Comparison of ENCODE assay signal across 28 cellular contexts in genomic region chr10:12491491-12491890, GRCh38.
"Had no signal": no experiment of that assay in that cellular context is flagged by ENCODE, and none has a peak within 500 bp of the region (broad histone marks: within the 10 kb centered on the region; RNA-seq: fewer than 3 reads in every experiment).

No MANE protein-coding gene starts in this region.

- H3K27ac ChIP-seq: neutrophil, pancreas, psoas muscle, right lobe of liver, sigmoid colon, stomach, thoracic aorta, thyroid gland, tibial nerve, upper lobe of left lung, vagina had no signal

- H3K27ac Mint-ChIP-seq: natural killer cell treated with Interleukin-12 subunit alpha and Interleukin-12 subunit beta and Interleukin-15 and Interleukin-18, amount 100 ng/mL, for 72 hours; progenitor cell of endocrine pancreas; stimulated activated effector memory CD8-positive, alpha-beta T cell treated with anti-CD3 and anti-CD28 coated beads, Interleukin-12 subunit alpha, Interleukin-12 subunit beta, amount 100 ng/mL, for 72 hours; stimulated activated naive CD8-positive, alpha-beta T cell treated with anti-CD3 and anti-CD28 coated beads, Interleukin-15, Interleukin-2, amounts not matched to agents 100 ng/mL and 50 ng/mL, for 24 hours had no signal

- H3K9me3 ChIP-seq: neutrophil, pancreas, psoas muscle, right lobe of liver, sigmoid colon, stomach, thoracic aorta, thyroid gland, tibial nerve, upper lobe of left lung, vagina had no signal

- H3K27me3 ChIP-seq: pancreas, right lobe of liver, sigmoid colon, stomach, thyroid gland, tibial nerve, upper lobe of left lung, vagina had no signal

- H3K9me3 Mint-ChIP-seq: natural killer cell treated with Interleukin-12 subunit alpha and Interleukin-12 subunit beta and Interleukin-15 and Interleukin-18, amount 100 ng/mL, for 72 hours; neural crest cell; stimulated activated effector memory CD8-positive, alpha-beta T cell treated with anti-CD3 and anti-CD28 coated beads, Interleukin-12 subunit alpha, Interleukin-12 subunit beta, amount 100 ng/mL, for 72 hours; stimulated activated naive B cell treated with anti-CD40 and anti-IgM and Interleukin-4, amounts not matched to agents 10 μg/mL and 1 μg/mL and 100 μg/mL, for 72 hours; stimulated activated naive CD8-positive, alpha-beta T cell treated with anti-CD3 and anti-CD28 coated beads, Interleukin-15, Interleukin-2, amounts not matched to agents 100 ng/mL and 50 ng/mL, for 24 hours had no signal

- H3K4me1 ChIP-seq: psoas muscle, upper lobe of left lung, vagina had no signal

- H3K36me3 Mint-ChIP-seq: natural killer cell treated with Interleukin-12 subunit alpha and Interleukin-12 subunit beta and Interleukin-15 and Interleukin-18, amount 100 ng/mL, for 72 hours had no signal

- H3K27me3 Mint-ChIP-seq: natural killer cell treated with Interleukin-12 subunit alpha and Interleukin-12 subunit beta and Interleukin-15 and Interleukin-18, amount 100 ng/mL, for 72 hours; stimulated activated naive B cell treated with anti-CD40 and anti-IgM and Interleukin-4, amounts not matched to agents 10 μg/mL and 1 μg/mL and 100 μg/mL, for 72 hours; stimulated activated naive CD8-positive, alpha-beta T cell treated with anti-CD3 and anti-CD28 coated beads, Interleukin-15, Interleukin-2, amounts not matched to agents 100 ng/mL and 50 ng/mL, for 24 hours had no signal

- H3K4me3 ChIP-seq: pancreas, psoas muscle, right lobe of liver, sigmoid colon, stomach, thoracic aorta, thyroid gland, tibial nerve, upper lobe of left lung, vagina had no signal

- H3K4me1 Mint-ChIP-seq: neural crest cell had no signal

- H3K36me3 ChIP-seq: neutrophil, pancreas, right lobe of liver, sigmoid colon, stomach, thoracic aorta, thyroid gland, tibial nerve, upper lobe of left lung, vagina had no signal

- DNase-seq: nephron progenitor cell; nucleus accumbens; pancreas; psoas muscle; right cardiac atrium; right lobe of liver; sigmoid colon; small intestine; stimulated activated CD4-positive, alpha-beta T cell treated with anti-CD3 and anti-CD28 coated beads, Interleukin-15, amount 100 ng/mL, for 24 hours; stimulated activated CD4-positive, alpha-beta T cell treated with anti-CD3 and anti-CD28 coated beads, Interleukin-2, amount 100 ng/mL, for 24 hours; stimulated activated CD4-positive, alpha-beta T cell treated with anti-CD3 and anti-CD28 coated beads, Interleukin-2, amount 100 ng/mL, for 48 hours; stimulated activated CD4-positive, alpha-beta T cell treated with anti-CD3 and anti-CD28 coated beads, Interleukin-4, amount 100 ng/mL, for 24 hours; stimulated activated naive B cell treated with anti-CD40 and anti-IgM and Interleukin-4, amounts not matched to agents 10 μg/mL and 1 μg/mL and 100 μg/mL, for 72 hours; stimulated activated naive CD4-positive, alpha-beta T cell treated with Interleukin-2 at 50 U/mL for 16 hours; stomach; thyroid gland; trophoblast cell; upper lobe of left lung had no signal

- H3K4me3 Mint-ChIP-seq: natural killer cell treated with Interleukin-12 subunit alpha and Interleukin-12 subunit beta and Interleukin-15 and Interleukin-18, amount 100 ng/mL, for 72 hours; nephron progenitor cell; neural crest cell; stimulated activated effector memory CD8-positive, alpha-beta T cell treated with anti-CD3 and anti-CD28 coated beads, Interleukin-12 subunit alpha, Interleukin-12 subunit beta, amount 100 ng/mL, for 72 hours; stimulated activated naive B cell treated with anti-CD40 and anti-IgM and Interleukin-4, amounts not matched to agents 10 μg/mL and 1 μg/mL and 100 μg/mL, for 72 hours; stimulated activated naive CD8-positive, alpha-beta T cell treated with anti-CD3 and anti-CD28 coated beads, Interleukin-15, Interleukin-2, amounts not matched to agents 100 ng/mL and 50 ng/mL, for 24 hours had no signal

- FAIRE-seq: pancreas, small intestine, urothelium cell line had no signal

- ATAC-seq: natural killer cell treated with Interleukin-12 subunit alpha and Interleukin-12 subunit beta and Interleukin-15 and Interleukin-18, amount 100 ng/mL, for 72 hours; pancreas; psoas muscle; right cardiac atrium; right lobe of liver; stimulated activated effector memory CD8-positive, alpha-beta T cell treated with anti-CD3 and anti-CD28 coated beads, Interleukin-12 subunit alpha, Interleukin-12 subunit beta, amount 100 ng/mL, for 72 hours; stimulated activated naive B cell treated with anti-CD40 and anti-IgM and Interleukin-4, amounts not matched to agents 10 μg/mL and 1 μg/mL and 100 μg/mL, for 72 hours had no signal
